ENCODE assay signal across 13 cellular contexts in genomic region chr11:67631427-67631826, GRCh38. TPM values are rescaled to one million over a fixed set of nuclear protein-coding genes. Genes with fewer than 3 reads are reported as not detected.
A peak's percentile ranks its signal among the peaks of the same experiment; 100 is the strongest.
DNase-seq lines count a peak whose midpoint lies in the region; ATAC-seq lines count a peak whose summit lies in the region.
"Had no signal": no experiment of that assay in that cellular context is flagged by ENCODE, and none has a peak within 500 bp of the region (broad histone marks: within the 10 kb centered on the region; RNA-seq: fewer than 3 reads in every experiment).

No MANE protein-coding gene starts in this region.

- POLR2A ChIA-PET in T-cell (lab: Charles Lee): no interaction called here

- no peaks in the 10 kb centered on the region for H3K36me3 Mint-ChIP-seq in T-cell

- peaks cover 4% of the 10 kb centered on the region; the same call in 1 of the 2 replicates for H3K4me1 ChIP-seq in iPS-20b (ENCODE audit: insufficient read depth, low read length)

- no peak overlapping the region for H3K27ac ChIP-seq in iPS-20b (ENCODE audit: low read length)

- H3K4me3 Mint-ChIP-seq in T-cell: peak overlapping the region; percentile 82 to 90 (median 88)

- ATAC-seq in T-cell (replicated peaks in 1 of 4) (no peak), sciatic nerve (no peak)

- peak overlapping the region in 1 of 2 donors; percentile 93 for H3K27ac Mint-ChIP-seq in T-cell

- no peak overlapping the region for H3K9ac ChIP-seq in iPS-20b (ENCODE audit: low read depth, low read length)

- H3K4me3 ChIP-seq in H7 (ENCODE audit: insufficient read depth, low read depth, low read length) (peak overlapping the region; percentile 72; the same call in 1 of the 2 replicates), iPS-20b (ENCODE audit: low read length) (peak overlapping the region; percentile 81; the same call in 1 of the 2 replicates)

- H3K36me3 ChIP-seq in H7 (replicated peaks; ENCODE audit: control insufficient read depth, insufficient read depth, low read length) (no peaks in the 10 kb centered on the region), iPS-20b (ENCODE audit: insufficient read depth, low read depth, low read length) (peaks cover 5% of the 10 kb centered on the region; the same call in 1 of the 2 replicates)
- H3K36me3 ChIP-seq: ascending aorta had no signal

- H3K4me1 Mint-ChIP-seq in T-cell: peaks cover 6 to 8% (median 7%) of the 10 kb centered on the region in 3 donors

- peak; percentile 63 for DNase-seq in H7
- no peak for DNase-seq in T-cell
- DNase-seq in sciatic nerve (ENCODE audit: low spot score): peak; percentile 64
- no peak for DNase-seq in H4 (ENCODE audit: low spot score)
- no peak for DNase-seq in DMS153 (lab: John Stamatoyannopoulos, UW)
- DNase-seq in NCI-H2171 treated with DMSO at 0.1 percent for 48 hours (lab: John Stamatoyannopoulos, UW): no peak
- DNase-seq: erythroblast, GDM1, HFFc6, NCI-H146 had no signal

- H3K27me3 ChIP-seq in H7 (ENCODE audit: control insufficient read depth, insufficient read depth, low read length): no peaks in the 10 kb centered on the region
- H3K27me3 ChIP-seq in iPS-20b (ENCODE audit: insufficient read depth, low read length): no peaks in the 10 kb centered on the region
- H3K27me3 ChIP-seq: ascending aorta had no signal

- no peaks in the 10 kb centered on the region for H3K9me3 Mint-ChIP-seq in T-cell
- H3K9me3 Mint-ChIP-seq: HFFc6 had no signal

- H3K27me3 Mint-ChIP-seq in T-cell: no peaks in the 10 kb centered on the region

- CTCF ChIA-PET in T-cell (lab: Charles Lee): no interaction called here

- intact Hi-C loops in sciatic nerve (cut with DNase I): no loop called here

- no peaks in the 10 kb centered on the region for H3K9me3 ChIP-seq in iPS-20b (ENCODE audit: insufficient read depth, low read depth, low read length)
- H3K9me3 ChIP-seq: ascending aorta had no signal

RNA-seq across cellular contexts. Expression of gene NUDT8, which starts 1.7 kb away (rescaled TPM):
- total RNA-seq in H7 (2014; rRNA removed; shearing (Covaris generic)): 8.1 and 8.7 TPM in 2 replicates
- 1 to 10 TPM; 1.5 to 8.0 (median 4.5) TPM for total RNA-seq in T-cell
- 7.8 TPM for total RNA-seq in sciatic nerve
- 12.4 and 15.7 TPM in 2 replicates for total RNA-seq in H4 (2014; rRNA removed; shearing (Covaris generic))

RNA-seq across cellular contexts. Expression of gene TBX10, which starts 8.1 kb away (rescaled TPM):
- total RNA-seq in H7 (2014; rRNA removed; shearing (Covaris generic)): 0.07 TPM in 1 of 2 replicates, not detected in the other
- not detected for total RNA-seq in T-cell
- not detected for total RNA-seq in sciatic nerve
- total RNA-seq in H4 (2014; rRNA removed; shearing (Covaris generic)): not detected in 2 replicates
- total RNA-seq: ascending aorta, HFFc6, kidney epithelial cell had no signal

RNA-seq across cellular contexts. Expression of gene ACY3, which starts 19.1 kb away (rescaled TPM):
- total RNA-seq in H7 (2014; rRNA removed; shearing (Covaris generic)): not detected in 2 replicates
- total RNA-seq in T-cell: 1 to 10 TPM in 1 of 5 donors, under 1 TPM in 2, not detected in 2; 0.54 to 1.0 (median 0.68) TPM
- 0.45 TPM for total RNA-seq in sciatic nerve
- total RNA-seq in H4 (2014; rRNA removed; shearing (Covaris generic)): 0.31 and 0.47 TPM in 2 replicates
- total RNA-seq: ascending aorta, HFFc6 had no signal

RNA-seq across cellular contexts. Expression of gene NDUFV1, which starts 24.7 kb away (rescaled TPM):
- total RNA-seq in H7 (2014; rRNA removed; shearing (Covaris generic)): 302 and 350 TPM in 2 replicates
- 100 to 1,000 TPM; 199 to 250 (median 238) TPM for total RNA-seq in T-cell
- total RNA-seq in sciatic nerve: 126 TPM
- 128 and 143 TPM in 2 replicates for total RNA-seq in H4 (2014; rRNA removed; shearing (Covaris generic))

RNA-seq across cellular contexts. Expression of gene ALDH3B2, which starts 43.0 kb away (rescaled TPM):
- total RNA-seq in H7 (2014; rRNA removed; shearing (Covaris generic)): not detected in 2 replicates
- total RNA-seq in T-cell (not detected), sciatic nerve (not detected)
- total RNA-seq in H4 (2014; rRNA removed; shearing (Covaris generic)): not detected in 2 replicates
- total RNA-seq: ascending aorta, HFFc6 had no signal

Comparison
In these comparisons a context has a peak if more than half of its experiments do, and no peak if none do; other contexts are left out.
1. DNase-seq: peak in H7 (single experiment) and sciatic nerve (single experiment); none in T-cell (0 of 34), H4 (single experiment), DMS153 (single experiment) and NCI-H2171 treated with DMSO at 0.1 percent for 48 hours (single experiment).